In the genomic region with DNA sequence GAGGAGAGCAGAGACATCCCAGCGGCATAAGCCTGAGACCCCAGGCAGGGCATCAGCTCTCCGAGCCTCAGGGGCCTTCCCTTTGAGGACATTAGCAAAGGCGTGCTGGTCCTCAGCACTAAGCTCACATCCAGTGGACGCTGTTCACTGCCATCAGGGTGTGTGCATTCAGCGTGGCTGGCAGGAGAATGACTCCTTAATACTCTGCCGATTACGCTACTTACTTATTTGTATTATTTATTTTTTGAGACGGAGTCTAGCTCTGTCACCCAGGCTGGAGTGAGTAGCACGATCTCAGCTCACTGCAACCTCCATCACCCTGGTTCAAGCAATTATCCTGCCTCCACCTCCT, we compare ENCODE assay signal across 1 cellular context.
TF ChIP-seq lines count a peak whose summit lies in the region.

No MANE protein-coding gene starts in this region.

TF ChIP-seq in HepG2, 621 proteins besides CTCF, POLR2A, EP300 and RAD21:
- TF ChIP-seq CSRNP2 (CRISPR knock-in tag; conservative IDR thresholded peaks at IDR 0.05; ENCODE audit: low read depth), result no peak
- no peak for TF ChIP-seq ZNF720 (CRISPR knock-in tag; IDR thresholded peaks at IDR 0.05)
- TF ChIP-seq BRCA1 (CRISPR knock-in tag; IDR thresholded peaks at IDR 0.05), result no peak
- no peak for TF ChIP-seq ZSCAN29 (CRISPR knock-in tag; conservative IDR thresholded peaks at IDR 0.05)
- TF ChIP-seq HOXA5 (CRISPR knock-in tag; IDR thresholded peaks at IDR 0.05), result no peak
- TF ChIP-seq, protein P1, sequence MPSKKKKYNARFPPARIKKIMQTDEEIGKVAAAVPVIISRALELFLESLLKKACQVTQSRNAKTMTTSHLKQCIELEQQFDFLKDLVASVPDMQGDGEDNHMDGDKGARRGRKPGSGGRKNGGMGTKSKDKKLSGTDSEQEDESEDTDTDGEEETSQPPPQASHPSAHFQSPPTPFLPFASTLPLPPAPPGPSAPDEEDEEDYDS (CRISPR knock-in tag; IDR thresholded peaks at IDR 0.05), result no peak
- no peak for TF ChIP-seq ZNF143 (CRISPR knock-in tag; IDR thresholded peaks at IDR 0.05)
- TF ChIP-seq TGIF2 (CRISPR knock-in tag; IDR thresholded peaks at IDR 0.05), result no peak
- no peak for TF ChIP-seq ZNF577 (CRISPR knock-in tag; IDR thresholded peaks at IDR 0.05; ENCODE audit: borderline replicate concordance, low read depth)
- TF ChIP-seq ZNF549 (CRISPR knock-in tag; IDR thresholded peaks at IDR 0.05), result no peak
- no peak for TF ChIP-seq KDM2A (CRISPR knock-in tag; IDR thresholded peaks at IDR 0.05; ENCODE audit: borderline replicate concordance, low read depth)
- no peak for TF ChIP-seq CAMTA2 (CRISPR knock-in tag; IDR thresholded peaks at IDR 0.05; ENCODE audit: borderline replicate concordance)
- no peak for TF ChIP-seq PLSCR1 (CRISPR knock-in tag; IDR thresholded peaks at IDR 0.05; ENCODE audit: borderline replicate concordance)
- no peak for TF ChIP-seq ZNF770 (CRISPR knock-in tag; IDR thresholded peaks at IDR 0.05)
